In the genomic region with DNA sequence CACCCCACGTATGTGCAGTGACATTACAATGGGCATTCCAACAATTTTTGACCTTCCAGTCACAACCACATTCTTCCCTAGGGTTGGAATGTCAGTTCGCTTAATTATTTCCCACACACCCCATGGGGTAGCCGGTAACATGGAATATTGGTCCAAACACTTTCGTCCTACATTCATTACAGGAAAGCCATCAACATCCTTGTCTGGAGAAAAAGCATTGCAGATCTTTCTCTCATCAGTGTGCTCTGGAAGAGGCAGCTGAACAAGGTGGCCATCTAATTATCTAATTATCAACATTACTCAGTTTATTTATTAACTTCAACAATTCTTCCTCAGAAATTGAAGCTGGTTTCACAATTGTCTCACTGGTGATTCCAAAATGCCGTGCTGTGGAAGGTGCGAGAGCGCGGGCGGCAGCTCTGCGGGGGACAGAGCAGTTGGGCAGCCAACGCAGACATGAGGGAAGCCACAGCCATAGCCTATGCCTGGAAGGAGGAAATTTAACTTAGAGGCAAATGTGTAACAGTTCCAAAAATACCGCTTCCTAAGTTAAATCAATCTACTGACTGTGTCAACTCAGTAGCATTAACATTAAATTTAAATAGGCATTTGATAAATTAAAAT, we compare ENCODE assay signal across 20 cellular contexts.
DNase-seq lines count a peak whose midpoint lies in the region; ATAC-seq and FAIRE-seq lines count a peak whose summit lies in the region.
"Had no signal": no experiment of that assay in that cellular context is flagged by ENCODE, and none has a peak within 500 bp of the region (broad histone marks: within the 10 kb centered on the region; RNA-seq: fewer than 3 reads in every experiment).

No MANE protein-coding gene starts in this region.

- DNase-seq in H4 (ENCODE audit: low spot score): peak; percentile 29
- peak; percentile 0 for DNase-seq in M059J (ENCODE audit: low read depth)
- DNase-seq in kidney glomerular epithelial cell (lab: John Stamatoyannopoulos, UW): peak; percentile 7
- peak; percentile 17 for DNase-seq in urothelium cell line (ENCODE audit: low spot score)
- DNase-seq: BE2C, H9, IMR-90, KG1, MM.1S, NCI-H2029, NCI-H2227 treated with DMSO at 0.1 percent for 48 hours, NCI-H526 treated with DMSO at 0.1 percent for 48 hours, PC-9, Right ventricle myocardium superior, RPMI8226, T-helper 1 cell had no signal

- FAIRE-seq in urothelium cell line (lab: Jason Lieb, UNC): peak; percentile 62
- FAIRE-seq: GM19239 had no signal

- ATAC-seq in GM19395 (IDR thresholded peaks at IDR 0.05; ENCODE audit: unreplicated experiment): no peak
- ATAC-seq in HG03108 (IDR thresholded peaks at IDR 0.05; ENCODE audit: unreplicated experiment): no peak
- ATAC-seq in HG02840 (IDR thresholded peaks at IDR 0.05; ENCODE audit: low FRiP score, unreplicated experiment): no peak
